In the genomic region with DNA sequence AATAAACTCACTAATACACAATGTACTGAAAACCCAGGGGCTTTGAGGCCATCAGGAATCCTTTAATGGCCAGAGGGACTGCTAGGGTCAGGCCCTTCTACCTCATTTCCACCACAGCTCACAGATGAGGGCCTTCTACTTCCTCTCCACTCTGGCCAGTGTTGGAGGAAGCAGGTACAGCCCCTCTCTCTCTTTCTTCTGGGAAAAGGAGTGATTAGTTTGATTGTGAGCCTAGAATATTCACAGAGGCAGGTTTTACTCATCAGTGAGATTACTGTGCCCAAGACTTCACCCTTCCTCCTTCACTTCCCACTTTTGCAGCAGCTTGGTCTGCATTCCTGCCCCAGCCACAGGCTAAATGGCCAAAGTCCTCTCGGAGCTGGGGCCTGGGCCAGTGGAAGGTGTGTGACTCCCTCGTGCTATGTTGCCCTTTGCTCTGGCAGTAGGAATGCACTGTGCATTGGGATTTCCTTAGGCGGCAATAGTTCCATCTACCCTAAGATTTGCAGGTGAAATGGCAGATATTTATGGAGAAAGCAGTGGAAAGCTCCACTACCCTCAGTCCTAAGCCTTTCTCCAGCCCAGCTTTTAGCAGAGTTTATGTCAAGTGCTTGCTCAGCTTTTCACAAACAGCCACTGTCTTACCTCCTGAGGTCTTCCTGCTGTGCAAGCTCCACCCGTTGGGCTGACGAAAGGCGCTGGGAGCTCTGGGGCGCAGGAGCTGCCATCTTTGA, we compare ENCODE assay signal across 1 cellular context.
A peak's percentile ranks its signal among the peaks of the same experiment; 100 is the strongest.
TF ChIP-seq lines count a peak whose summit lies in the region.

No MANE protein-coding gene starts in this region.

TF ChIP-seq in HepG2, 621 proteins besides CTCF, POLR2A, EP300 and RAD21 (continued from another document and continues in another):
- TF ChIP-seq, protein P1, sequence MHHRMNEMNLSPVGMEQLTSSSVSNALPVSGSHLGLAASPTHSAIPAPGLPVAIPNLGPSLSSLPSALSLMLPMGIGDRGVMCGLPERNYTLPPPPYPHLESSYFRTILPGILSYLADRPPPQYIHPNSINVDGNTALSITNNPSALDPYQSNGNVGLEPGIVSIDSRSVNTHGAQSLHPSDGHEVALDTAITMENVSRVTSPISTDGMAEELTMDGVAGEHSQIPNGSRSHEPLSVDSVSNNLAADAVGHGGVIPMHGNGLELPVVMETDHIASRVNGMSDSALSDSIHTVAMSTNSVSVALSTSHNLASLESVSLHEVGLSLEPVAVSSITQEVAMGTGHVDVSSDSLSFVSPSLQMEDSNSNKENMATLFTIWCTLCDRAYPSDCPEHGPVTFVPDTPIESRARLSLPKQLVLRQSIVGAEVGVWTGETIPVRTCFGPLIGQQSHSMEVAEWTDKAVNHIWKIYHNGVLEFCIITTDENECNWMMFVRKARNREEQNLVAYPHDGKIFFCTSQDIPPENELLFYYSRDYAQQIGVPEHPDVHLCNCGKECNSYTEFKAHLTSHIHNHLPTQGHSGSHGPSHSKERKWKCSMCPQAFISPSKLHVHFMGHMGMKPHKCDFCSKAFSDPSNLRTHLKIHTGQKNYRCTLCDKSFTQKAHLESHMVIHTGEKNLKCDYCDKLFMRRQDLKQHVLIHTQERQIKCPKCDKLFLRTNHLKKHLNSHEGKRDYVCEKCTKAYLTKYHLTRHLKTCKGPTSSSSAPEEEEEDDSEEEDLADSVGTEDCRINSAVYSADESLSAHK (CRISPR knock-in tag; IDR thresholded peaks at IDR 0.05; ENCODE audit: borderline replicate concordance), result no peak
- TF ChIP-seq GPN1 (CRISPR knock-in tag; IDR thresholded peaks at IDR 0.05; ENCODE audit: borderline replicate concordance), result no peak
- no peak for TF ChIP-seq ZNF839 (CRISPR knock-in tag; IDR thresholded peaks at IDR 0.05; ENCODE audit: borderline replicate concordance)
- TF ChIP-seq ZNF816 (CRISPR knock-in tag; IDR thresholded peaks at IDR 0.05; ENCODE audit: borderline replicate concordance), result peak; percentile 48; the same call in 1 of the 2 replicates
- no peak for TF ChIP-seq XBP1 (CRISPR knock-in tag; IDR thresholded peaks at IDR 0.05)
- TF ChIP-seq, protein P2, sequence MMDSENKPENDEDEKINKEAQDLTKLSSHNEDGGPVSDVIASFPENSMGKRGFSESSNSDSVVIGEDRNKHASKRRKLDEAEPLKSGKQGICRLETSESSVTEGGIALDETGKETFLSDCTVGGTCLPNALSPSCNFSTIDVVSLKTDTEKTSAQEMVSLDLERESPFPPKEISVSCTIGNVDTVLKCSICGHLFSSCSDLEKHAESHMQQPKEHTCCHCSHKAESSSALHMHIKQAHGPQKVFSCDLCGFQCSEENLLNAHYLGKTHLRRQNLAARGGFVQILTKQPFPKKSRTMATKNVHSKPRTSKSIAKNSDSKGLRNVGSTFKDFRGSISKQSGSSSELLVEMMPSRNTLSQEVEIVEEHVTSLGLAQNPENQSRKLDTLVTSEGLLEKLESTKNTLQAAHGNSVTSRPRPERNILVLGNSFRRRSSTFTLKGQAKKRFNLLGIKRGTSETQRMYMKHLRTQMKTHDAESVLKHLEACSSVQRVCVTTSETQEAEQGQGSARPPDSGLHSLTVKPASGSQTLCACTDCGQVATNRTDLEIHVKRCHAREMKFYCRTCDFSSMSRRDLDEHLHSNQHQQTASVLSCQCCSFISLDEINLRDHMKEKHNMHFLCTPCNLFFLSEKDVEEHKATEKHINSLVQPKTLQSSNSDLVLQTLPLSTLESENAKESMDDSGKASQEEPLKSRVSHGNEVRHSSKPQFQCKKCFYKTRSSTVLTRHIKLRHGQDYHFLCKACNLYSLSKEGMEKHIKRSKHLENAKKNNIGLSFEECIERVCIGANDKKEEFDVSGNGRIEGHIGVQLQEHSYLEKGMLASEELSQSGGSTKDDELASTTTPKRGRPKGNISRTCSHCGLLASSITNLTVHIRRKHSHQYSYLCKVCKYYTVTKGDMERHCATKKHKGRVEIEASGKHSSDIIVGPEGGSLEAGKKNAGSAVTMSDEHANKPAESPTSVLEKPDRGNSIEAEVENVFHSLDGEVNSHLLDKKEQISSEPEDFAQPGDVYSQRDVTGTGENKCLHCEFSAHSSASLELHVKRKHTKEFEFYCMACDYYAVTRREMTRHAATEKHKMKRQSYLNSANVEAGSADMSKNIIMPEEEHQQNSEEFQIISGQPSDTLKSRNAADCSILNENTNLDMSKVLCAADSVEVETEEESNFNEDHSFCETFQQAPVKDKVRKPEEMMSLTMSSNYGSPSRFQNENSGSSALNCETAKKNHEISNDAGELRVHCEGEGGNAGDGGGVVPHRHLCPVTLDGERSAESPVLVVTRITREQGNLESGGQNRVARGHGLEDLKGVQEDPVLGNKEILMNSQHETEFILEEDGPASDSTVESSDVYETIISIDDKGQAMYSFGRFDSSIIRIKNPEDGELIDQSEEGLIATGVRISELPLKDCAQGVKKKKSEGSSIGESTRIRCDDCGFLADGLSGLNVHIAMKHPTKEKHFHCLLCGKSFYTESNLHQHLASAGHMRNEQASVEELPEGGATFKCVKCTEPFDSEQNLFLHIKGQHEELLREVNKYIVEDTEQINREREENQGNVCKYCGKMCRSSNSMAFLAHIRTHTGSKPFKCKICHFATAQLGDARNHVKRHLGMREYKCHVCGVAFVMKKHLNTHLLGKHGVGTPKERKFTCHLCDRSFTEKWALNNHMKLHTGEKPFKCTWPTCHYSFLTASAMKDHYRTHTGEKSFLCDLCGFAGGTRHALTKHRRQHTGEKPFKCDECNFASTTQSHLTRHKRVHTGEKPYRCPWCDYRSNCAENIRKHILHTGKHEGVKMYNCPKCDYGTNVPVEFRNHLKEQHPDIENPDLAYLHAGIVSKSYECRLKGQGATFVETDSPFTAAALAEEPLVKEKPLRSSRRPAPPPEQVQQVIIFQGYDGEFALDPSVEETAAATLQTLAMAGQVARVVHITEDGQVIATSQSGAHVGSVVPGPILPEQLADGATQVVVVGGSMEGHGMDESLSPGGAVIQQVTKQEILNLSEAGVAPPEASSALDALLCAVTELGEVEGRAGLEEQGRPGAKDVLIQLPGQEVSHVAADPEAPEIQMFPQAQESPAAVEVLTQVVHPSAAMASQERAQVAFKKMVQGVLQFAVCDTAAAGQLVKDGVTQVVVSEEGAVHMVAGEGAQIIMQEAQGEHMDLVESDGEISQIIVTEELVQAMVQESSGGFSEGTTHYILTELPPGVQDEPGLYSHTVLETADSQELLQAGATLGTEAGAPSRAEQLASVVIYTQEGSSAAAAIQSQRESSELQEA (CRISPR knock-in tag; IDR thresholded peaks at IDR 0.05; ENCODE audit: not compliant biosample characterization), result no peak
- TF ChIP-seq, protein P3, sequence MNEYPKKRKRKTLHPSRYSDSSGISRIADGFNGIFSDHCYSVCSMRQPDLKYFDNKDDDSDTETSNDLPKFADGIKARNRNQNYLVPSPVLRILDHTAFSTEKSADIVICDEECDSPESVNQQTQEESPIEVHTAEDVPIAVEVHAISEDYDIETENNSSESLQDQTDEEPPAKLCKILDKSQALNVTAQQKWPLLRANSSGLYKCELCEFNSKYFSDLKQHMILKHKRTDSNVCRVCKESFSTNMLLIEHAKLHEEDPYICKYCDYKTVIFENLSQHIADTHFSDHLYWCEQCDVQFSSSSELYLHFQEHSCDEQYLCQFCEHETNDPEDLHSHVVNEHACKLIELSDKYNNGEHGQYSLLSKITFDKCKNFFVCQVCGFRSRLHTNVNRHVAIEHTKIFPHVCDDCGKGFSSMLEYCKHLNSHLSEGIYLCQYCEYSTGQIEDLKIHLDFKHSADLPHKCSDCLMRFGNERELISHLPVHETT (CRISPR knock-in tag; conservative IDR thresholded peaks at IDR 0.05), result 0 out of 2 replicates have a peak, but pooled peaks have one; percentile 66
- TF ChIP-seq ZNF607 (CRISPR knock-in tag; IDR thresholded peaks at IDR 0.05; ENCODE audit: borderline replicate concordance), result 0 out of 2 replicates have a peak, but pooled peaks have one; percentile 89
- TF ChIP-seq PHF20 (CRISPR knock-in tag; IDR thresholded peaks at IDR 0.05), result peak; percentile 26; the same call in 1 of the 2 replicates
- TF ChIP-seq, protein P4, sequence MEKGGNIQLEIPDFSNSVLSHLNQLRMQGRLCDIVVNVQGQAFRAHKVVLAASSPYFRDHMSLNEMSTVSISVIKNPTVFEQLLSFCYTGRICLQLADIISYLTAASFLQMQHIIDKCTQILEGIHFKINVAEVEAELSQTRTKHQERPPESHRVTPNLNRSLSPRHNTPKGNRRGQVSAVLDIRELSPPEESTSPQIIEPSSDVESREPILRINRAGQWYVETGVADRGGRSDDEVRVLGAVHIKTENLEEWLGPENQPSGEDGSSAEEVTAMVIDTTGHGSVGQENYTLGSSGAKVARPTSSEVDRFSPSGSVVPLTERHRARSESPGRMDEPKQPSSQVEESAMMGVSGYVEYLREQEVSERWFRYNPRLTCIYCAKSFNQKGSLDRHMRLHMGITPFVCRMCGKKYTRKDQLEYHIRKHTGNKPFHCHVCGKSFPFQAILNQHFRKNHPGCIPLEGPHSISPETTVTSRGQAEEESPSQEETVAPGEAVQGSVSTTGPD (CRISPR knock-in tag; IDR thresholded peaks at IDR 0.05), result no peak
- TF ChIP-seq TEAD2 (CRISPR knock-in tag; IDR thresholded peaks at IDR 0.05), result no peak
- TF ChIP-seq ZNF276 (CRISPR knock-in tag; IDR thresholded peaks at IDR 0.05; ENCODE audit: low read depth), result peak; percentile 15; the same call in 1 of the 2 replicates
- no peak for TF ChIP-seq ZNF383 (CRISPR knock-in tag; IDR thresholded peaks at IDR 0.05; ENCODE audit: borderline replicate concordance)
- TF ChIP-seq YEATS4 (CRISPR knock-in tag; IDR thresholded peaks at IDR 0.05; ENCODE audit: borderline replicate concordance), result peak; percentile 73
- no peak for TF ChIP-seq HNRNPL (IDR thresholded peaks at IDR 0.05; ENCODE audit: low read depth, low read length)
- TF ChIP-seq, protein P5, sequence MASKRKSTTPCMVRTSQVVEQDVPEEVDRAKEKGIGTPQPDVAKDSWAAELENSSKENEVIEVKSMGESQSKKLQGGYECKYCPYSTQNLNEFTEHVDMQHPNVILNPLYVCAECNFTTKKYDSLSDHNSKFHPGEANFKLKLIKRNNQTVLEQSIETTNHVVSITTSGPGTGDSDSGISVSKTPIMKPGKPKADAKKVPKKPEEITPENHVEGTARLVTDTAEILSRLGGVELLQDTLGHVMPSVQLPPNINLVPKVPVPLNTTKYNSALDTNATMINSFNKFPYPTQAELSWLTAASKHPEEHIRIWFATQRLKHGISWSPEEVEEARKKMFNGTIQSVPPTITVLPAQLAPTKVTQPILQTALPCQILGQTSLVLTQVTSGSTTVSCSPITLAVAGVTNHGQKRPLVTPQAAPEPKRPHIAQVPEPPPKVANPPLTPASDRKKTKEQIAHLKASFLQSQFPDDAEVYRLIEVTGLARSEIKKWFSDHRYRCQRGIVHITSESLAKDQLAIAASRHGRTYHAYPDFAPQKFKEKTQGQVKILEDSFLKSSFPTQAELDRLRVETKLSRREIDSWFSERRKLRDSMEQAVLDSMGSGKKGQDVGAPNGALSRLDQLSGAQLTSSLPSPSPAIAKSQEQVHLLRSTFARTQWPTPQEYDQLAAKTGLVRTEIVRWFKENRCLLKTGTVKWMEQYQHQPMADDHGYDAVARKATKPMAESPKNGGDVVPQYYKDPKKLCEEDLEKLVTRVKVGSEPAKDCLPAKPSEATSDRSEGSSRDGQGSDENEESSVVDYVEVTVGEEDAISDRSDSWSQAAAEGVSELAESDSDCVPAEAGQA (IDR thresholded peaks at IDR 0.05; ENCODE audit: low read depth), result peak; percentile 74; the same call in 1 of the 2 replicates
- TF ChIP-seq, protein P5 (CRISPR knock-in tag; IDR thresholded peaks at IDR 0.05; ENCODE audit: borderline replicate concordance), result no peak
- TF ChIP-seq NCOA2 (CRISPR knock-in tag; IDR thresholded peaks at IDR 0.05), result peak; percentile 95
- TF ChIP-seq ZZZ3 (CRISPR knock-in tag; IDR thresholded peaks at IDR 0.05; ENCODE audit: borderline replicate concordance), result peak; percentile 69; the same call in 1 of the 2 replicates
- peak; percentile 88 for TF ChIP-seq TBX2 (CRISPR knock-in tag; IDR thresholded peaks at IDR 0.05; ENCODE audit: borderline replicate concordance)
- peak; percentile 54; the same call in 1 of the 2 replicates for TF ChIP-seq ZBTB38 (CRISPR knock-in tag; IDR thresholded peaks at IDR 0.05)
- peak; percentile 28 to 64; a peak in 2 of 4 replicates for TF ChIP-seq HMGXB4 (CRISPR knock-in tag; IDR thresholded peaks at IDR 0.05; ENCODE audit: borderline replicate concordance in 1 of 2, low read depth in 1 of 2)
